ENCODE assay signal across 28 cellular contexts in the genomic region with DNA sequence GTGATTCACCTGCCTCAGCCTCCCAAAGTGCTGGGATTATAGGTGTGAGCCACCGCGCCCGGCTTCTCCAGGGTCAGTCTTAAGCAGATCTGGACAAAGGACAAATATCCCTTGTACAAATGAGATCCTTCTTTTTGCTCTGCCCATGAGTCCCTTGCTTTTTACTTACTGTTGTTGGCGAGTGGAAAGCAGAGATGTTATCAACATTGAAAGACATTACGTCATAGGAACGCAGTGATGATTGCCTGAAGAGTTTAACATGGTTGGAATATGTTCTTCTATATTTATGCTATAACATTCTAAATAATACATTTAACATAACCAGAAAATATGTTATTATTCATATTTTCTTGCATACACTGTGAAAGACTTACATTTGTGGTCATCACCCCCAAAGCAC.
"Had no signal": no experiment of that assay in that cellular context is flagged by ENCODE, and none has a peak within 500 bp of the region (broad histone marks: within the 10 kb centered on the region; RNA-seq: fewer than 3 reads in every experiment).

No MANE protein-coding gene starts in this region.

- H3K27ac Mint-ChIP-seq: stimulated activated effector memory CD8-positive, alpha-beta T cell treated with anti-CD3 and anti-CD28 coated beads, Interleukin-12 subunit alpha, Interleukin-12 subunit beta, amount 100 ng/mL, for 72 hours; stimulated activated memory B cell treated with anti-CD40 and anti-IgM and Interleukin-4, amounts not matched to agents 10 μg/mL and 1 μg/mL and 100 μg/mL, for 72 hours; stimulated activated naive B cell treated with anti-CD40 and anti-IgM and Interleukin-4, amounts not matched to agents 10 μg/mL and 1 μg/mL and 100 μg/mL, for 72 hours; stimulated activated naive CD8-positive, alpha-beta T cell treated with anti-CD3 and anti-CD28 coated beads, Interleukin-15, amount 100 ng/mL, for 72 hours; stimulated activated naive CD8-positive, alpha-beta T cell treated with anti-CD3 and anti-CD28 coated beads, Interleukin-15, Interleukin-2, amounts not matched to agents 100 ng/mL and 50 ng/mL, for 24 hours had no signal

- H3K27me3 ChIP-seq: stomach, suprapubic skin, testis, thyroid gland, tibial artery, tibial nerve, transverse colon, upper lobe of left lung, upper lobe of right lung, uterus, vagina had no signal

- H3K27ac ChIP-seq: stomach, suprapubic skin, testis, thoracic aorta, thyroid gland, tibial artery, tibial nerve, transverse colon, upper lobe of left lung, upper lobe of right lung, uterus, vagina had no signal

- H3K36me3 ChIP-seq: stomach, suprapubic skin, thoracic aorta, thyroid gland, tibial artery, tibial nerve, transverse colon, upper lobe of left lung, upper lobe of right lung, uterus, vagina had no signal

- ATAC-seq: stimulated activated effector memory CD8-positive, alpha-beta T cell treated with anti-CD3 and anti-CD28 coated beads, Interleukin-12 subunit alpha, Interleukin-12 subunit beta, amount 100 ng/mL, for 72 hours; stimulated activated memory B cell treated with anti-CD40 and anti-IgM and Interleukin-4, amounts not matched to agents 10 μg/mL and 1 μg/mL and 100 μg/mL, for 72 hours; stimulated activated naive B cell treated with anti-CD40 and anti-IgM and Interleukin-4, amounts not matched to agents 10 μg/mL and 1 μg/mL and 100 μg/mL, for 72 hours; stimulated activated naive CD8-positive, alpha-beta T cell treated with anti-CD3 and anti-CD28 coated beads, Interleukin-15, amount 100 ng/mL, for 72 hours; stimulated activated naive CD8-positive, alpha-beta T cell treated with anti-CD3 and anti-CD28 coated beads, Interleukin-15, Interleukin-2, amounts not matched to agents 100 U/mL and 50 U/mL, for 24 hours; upper lobe of right lung had no signal

- H3K4me3 Mint-ChIP-seq: stimulated activated effector memory CD8-positive, alpha-beta T cell treated with anti-CD3 and anti-CD28 coated beads, Interleukin-12 subunit alpha, Interleukin-12 subunit beta, amount 100 ng/mL, for 72 hours; stimulated activated memory B cell treated with anti-CD40 and anti-IgM and Interleukin-4, amounts not matched to agents 10 μg/mL and 1 μg/mL and 100 μg/mL, for 72 hours; stimulated activated naive B cell treated with anti-CD40 and anti-IgM and Interleukin-4, amounts not matched to agents 10 μg/mL and 1 μg/mL and 100 μg/mL, for 72 hours; stimulated activated naive CD8-positive, alpha-beta T cell treated with anti-CD3 and anti-CD28 coated beads, Interleukin-15, amount 100 ng/mL, for 72 hours; stimulated activated naive CD8-positive, alpha-beta T cell treated with anti-CD3 and anti-CD28 coated beads, Interleukin-15, Interleukin-2, amounts not matched to agents 100 ng/mL and 50 ng/mL, for 24 hours had no signal

- H3K27me3 Mint-ChIP-seq: stimulated activated memory B cell treated with anti-CD40 and anti-IgM and Interleukin-4, amounts not matched to agents 10 μg/mL and 1 μg/mL and 100 μg/mL, for 72 hours; stimulated activated naive B cell treated with anti-CD40 and anti-IgM and Interleukin-4, amounts not matched to agents 10 μg/mL and 1 μg/mL and 100 μg/mL, for 72 hours; stimulated activated naive CD8-positive, alpha-beta T cell treated with anti-CD3 and anti-CD28 coated beads, Interleukin-15, amount 100 ng/mL, for 72 hours; stimulated activated naive CD8-positive, alpha-beta T cell treated with anti-CD3 and anti-CD28 coated beads, Interleukin-15, Interleukin-2, amounts not matched to agents 100 ng/mL and 50 ng/mL, for 24 hours had no signal

- H3K4me1 Mint-ChIP-seq: stimulated activated effector memory CD8-positive, alpha-beta T cell treated with anti-CD3 and anti-CD28 coated beads, Interleukin-12 subunit alpha, Interleukin-12 subunit beta, amount 100 ng/mL, for 72 hours; stimulated activated memory B cell treated with anti-CD40 and anti-IgM and Interleukin-4, amounts not matched to agents 10 μg/mL and 1 μg/mL and 100 μg/mL, for 72 hours; stimulated activated naive B cell treated with anti-CD40 and anti-IgM and Interleukin-4, amounts not matched to agents 10 μg/mL and 1 μg/mL and 100 μg/mL, for 72 hours; stimulated activated naive CD8-positive, alpha-beta T cell treated with anti-CD3 and anti-CD28 coated beads, Interleukin-15, amount 100 ng/mL, for 72 hours had no signal

- H3K4me1 ChIP-seq: stomach, suprapubic skin, testis, thyroid gland, tibial artery, tibial nerve, transverse colon, upper lobe of left lung, upper lobe of right lung, uterus, vagina had no signal

- H3K9me3 ChIP-seq: stomach, suprapubic skin, testis, thoracic aorta, thyroid gland, tibial artery, tibial nerve, transverse colon, upper lobe of left lung, upper lobe of right lung, uterus, vagina had no signal

- DNase-seq: stimulated activated CD4-positive, alpha-beta T cell treated with anti-CD3 and anti-CD28 coated beads, Interleukin-2, amount 100 ng/mL, for 24 hours; stimulated activated CD4-positive, alpha-beta T cell treated with anti-CD3 and anti-CD28 coated beads, Interleukin-2, amount 100 ng/mL, for 48 hours; stimulated activated CD4-positive, alpha-beta T cell treated with anti-CD3 and anti-CD28 coated beads, Interleukin-4, amount 100 ng/mL, for 1 hour; stimulated activated CD4-positive, alpha-beta T cell treated with anti-CD3 and anti-CD28 coated beads, Interleukin-4, amount 100 ng/mL, for 24 hours; stimulated activated CD4-positive, alpha-beta T cell treated with anti-CD3 and anti-CD28 coated beads, Interleukin-4, amount 100 ng/mL, for 4 hours; stimulated activated CD8-positive, alpha-beta memory T cell treated with anti-CD3 and anti-CD28 coated beads, Interleukin-4, amount 100 ng/mL, for 48 hours; stimulated activated naive B cell treated with anti-CD40 and anti-IgM and Interleukin-4, amounts not matched to agents 10 μg/mL and 1 μg/mL and 100 μg/mL, for 72 hours; stimulated activated naive CD4-positive, alpha-beta T cell; stimulated activated naive CD4-positive, alpha-beta T cell treated with Interleukin-2 at 50 U/mL for 16 hours; stimulated activated naive CD8-positive, alpha-beta T cell treated with anti-CD3 and anti-CD28 coated beads, Interleukin-15, amount 100 ng/mL, for 72 hours; stimulated activated naive CD8-positive, alpha-beta T cell treated with anti-CD3 and anti-CD28 coated beads, Interleukin-15, Interleukin-2, amounts not matched to agents 100 U/mL and 50 U/mL, for 24 hours; stomach; substantia nigra; testis; thyroid gland; tibial artery; transverse colon; upper lobe of left lung; upper lobe of right lung; uterus had no signal

- FAIRE-seq: urothelium cell line had no signal

- H3K4me3 ChIP-seq: stomach, suprapubic skin, testis, thoracic aorta, thyroid gland, tibial artery, tibial nerve, transverse colon, upper lobe of left lung, upper lobe of right lung, uterus, vagina had no signal

- H3K36me3 Mint-ChIP-seq: stimulated activated effector memory CD8-positive, alpha-beta T cell treated with anti-CD3 and anti-CD28 coated beads, Interleukin-12 subunit alpha, Interleukin-12 subunit beta, amount 100 ng/mL, for 72 hours; stimulated activated memory B cell treated with anti-CD40 and anti-IgM and Interleukin-4, amounts not matched to agents 10 μg/mL and 1 μg/mL and 100 μg/mL, for 72 hours; stimulated activated naive B cell treated with anti-CD40 and anti-IgM and Interleukin-4, amounts not matched to agents 10 μg/mL and 1 μg/mL and 100 μg/mL, for 72 hours had no signal

- H3K9me3 Mint-ChIP-seq: stimulated activated memory B cell treated with anti-CD40 and anti-IgM and Interleukin-4, amounts not matched to agents 10 μg/mL and 1 μg/mL and 100 μg/mL, for 72 hours; stimulated activated naive B cell treated with anti-CD40 and anti-IgM and Interleukin-4, amounts not matched to agents 10 μg/mL and 1 μg/mL and 100 μg/mL, for 72 hours; stimulated activated naive CD8-positive, alpha-beta T cell treated with anti-CD3 and anti-CD28 coated beads, Interleukin-15, amount 100 ng/mL, for 72 hours; stimulated activated naive CD8-positive, alpha-beta T cell treated with anti-CD3 and anti-CD28 coated beads, Interleukin-15, Interleukin-2, amounts not matched to agents 100 ng/mL and 50 ng/mL, for 24 hours had no signal
